Comparison of ENCODE assay signal across 25 cellular contexts in genomic region chr5:172844577-172844838, GRCh38. TPM values are rescaled to one million over a fixed set of nuclear protein-coding genes. Genes with fewer than 3 reads are reported as not detected.
DNase-seq lines count a peak whose midpoint lies in the region; ATAC-seq, FAIRE-seq and TF ChIP-seq lines count a peak whose summit lies in the region.
"Had no signal": no experiment of that assay in that cellular context is flagged by ENCODE, and none has a peak within 500 bp of the region (broad histone marks: within the 10 kb centered on the region; RNA-seq: fewer than 3 reads in every experiment).

No MANE protein-coding gene starts in this region.

- peaks cover 11% of the 10 kb centered on the region for H3K4me1 ChIP-seq in CD8-positive, alpha-beta memory T cell (ENCODE audit: insufficient read depth, low read length)
- peaks cover 19% of the 10 kb centered on the region for H3K4me1 ChIP-seq in RWPE2 (ENCODE audit: insufficient read depth, poor library complexity, severe bottlenecking)

- no peak overlapping the region for H3K4me3 ChIP-seq in CD8-positive, alpha-beta memory T cell (ENCODE audit: low read length)
- no peak overlapping the region for H3K4me3 ChIP-seq in RWPE2 (ENCODE audit: severe bottlenecking)
- H3K4me3 ChIP-seq: GM12878, MG63, Peyer's patch had no signal

- no peaks in the 10 kb centered on the region for H3K9me3 ChIP-seq in CD8-positive, alpha-beta memory T cell (ENCODE audit: low read length)
- no peaks in the 10 kb centered on the region for H3K9me3 ChIP-seq in RWPE2 (ENCODE audit: severe bottlenecking)
- H3K9me3 ChIP-seq: MG63, Peyer's patch had no signal

- CTCF ChIA-PET in CD8-positive, alpha-beta memory T cell (lab: Charles Lee) = no interaction called here

- TF ChIP-seq CTCF in RWPE2 (IDR thresholded peaks at IDR 0.05; ENCODE audit: poor library complexity, severe bottlenecking) = no peak

- intact Hi-C loops in sciatic nerve (cut with DNase I) = no loop called here

- H3K4me3 Mint-ChIP-seq in CD8-positive, alpha-beta memory T cell = no peak overlapping the region
- peak overlapping the region in 6 of 8 donors; percentile 15 to 72 (median 52) for H3K4me3 Mint-ChIP-seq in naive B cell
- H3K4me3 Mint-ChIP-seq: CD8-positive, alpha-beta T cell; HFFc6 had no signal

- peaks cover 39 to 72% (median 57%) of the 10 kb centered on the region in 3 donors for H3K4me1 Mint-ChIP-seq in CD8-positive, alpha-beta memory T cell
- peaks cover 62 to 93% (median 82%) of the 10 kb centered on the region in 3 donors for H3K4me1 Mint-ChIP-seq in naive B cell

- no peaks in the 10 kb centered on the region for H3K9me3 Mint-ChIP-seq in CD8-positive, alpha-beta memory T cell
- no peaks in the 10 kb centered on the region for H3K9me3 Mint-ChIP-seq in naive B cell
- H3K9me3 Mint-ChIP-seq: CD8-positive, alpha-beta T cell; HFFc6 had no signal

- H3K27ac ChIP-seq in CD8-positive, alpha-beta memory T cell (ENCODE audit: low read depth, low read length) = no peak overlapping the region
- H3K27ac ChIP-seq in RWPE2 (ENCODE audit: poor library complexity, severe bottlenecking) = no peak overlapping the region
- H3K27ac ChIP-seq: Peyer's patch had no signal

- H3K36me3 ChIP-seq in CD8-positive, alpha-beta memory T cell (ENCODE audit: insufficient read depth, low read length) = peaks cover 4% of the 10 kb centered on the region
- peaks cover 74% of the 10 kb centered on the region for H3K36me3 ChIP-seq in RWPE2 (ENCODE audit: low read depth)

- no peak for DNase-seq in CD8-positive, alpha-beta memory T cell
- DNase-seq in RWPE2 (ENCODE audit: low spot score) (peak; percentile 63), naive B cell (no peak), NCI-H2107 (lab: John Stamatoyannopoulos, UW) (no peak), GM12892 (ENCODE audit: insufficient read length) (no peak), sciatic nerve (ENCODE audit: low spot score) (no peak)
- DNase-seq: CD8-positive, alpha-beta T cell; DMS53; EL; HFFc6; Karpas-422; MG63; NCI-H1092; NCI-H1436 treated with DMSO at 0.1 percent for 48 hours; NCI-H2029; NCI-H2171; NCI-H446; NCI-H69; Right ventricle myocardium superior; SW 1271 had no signal

- H3K27ac Mint-ChIP-seq in CD8-positive, alpha-beta memory T cell = peak overlapping the region in 5 of 8 donors; percentile 21 to 91 (median 60)
- peak overlapping the region; percentile 64 to 98 (median 86) for H3K27ac Mint-ChIP-seq in naive B cell
- H3K27ac Mint-ChIP-seq: HFFc6 had no signal

- H3K27me3 Mint-ChIP-seq in CD8-positive, alpha-beta memory T cell = no peaks in the 10 kb centered on the region
- H3K27me3 Mint-ChIP-seq in naive B cell = no peaks in the 10 kb centered on the region

- H3K36me3 Mint-ChIP-seq in CD8-positive, alpha-beta memory T cell = peaks cover 3 to 29% (median 10%) of the 10 kb centered on the region in 3 donors
- peaks cover 0 to 12% of the 10 kb centered on the region in 2 donors for H3K36me3 Mint-ChIP-seq in naive B cell

- H3K27me3 ChIP-seq in CD8-positive, alpha-beta memory T cell (ENCODE audit: insufficient read depth, low read length, poor library complexity, severe bottlenecking) = no peaks in the 10 kb centered on the region
- H3K27me3 ChIP-seq in RWPE2 (ENCODE audit: insufficient read depth, poor library complexity, severe bottlenecking) = no peaks in the 10 kb centered on the region
- H3K27me3 ChIP-seq: MG63, Peyer's patch had no signal

- POLR2A ChIA-PET in CD8-positive, alpha-beta memory T cell (lab: Charles Lee) = no interaction called here

- no peak for FAIRE-seq in GM12892 (lab: Jason Lieb, UNC)
- FAIRE-seq: GM12878, GM18507, H54 had no signal

- ATAC-seq in RWPE2 (ENCODE audit: low read depth) (no peak), naive B cell (ENCODE audit: low read depth in 2 of 2) (no peak), GM18517 (IDR thresholded peaks at IDR 0.05; ENCODE audit: unreplicated experiment) (no peak), sciatic nerve (no peak)
- ATAC-seq: CD8-positive, alpha-beta T cell; GM12878 had no signal

- TF ChIP-seq POLR2A in GM12892 (IDR thresholded peaks at IDR 0.05; ENCODE audit: low read depth, low read length) = no peak

RNA-seq across cellular contexts. Expression of gene ERGIC1, which starts 10.5 kb away (rescaled TPM):
- 10 to 100 TPM; 39.7 to 39.9 TPM for total RNA-seq in CD8-positive, alpha-beta memory T cell
- polyA plus RNA-seq in CD8-positive, alpha-beta memory T cell = 25.9 TPM
- polyA plus RNA-seq in naive B cell (ENCODE audit: low read depth in 6 of 6) = 10 to 100 TPM; 53.2 to 86.1 (median 64.4) TPM
- polyA plus RNA-seq in GM12892 (2012; ENCODE audit: missing spikeins) = 58.7 TPM
- 87.3 TPM for total RNA-seq in sciatic nerve

Comparison
In these comparisons a context has a peak if more than half of its experiments do, and no peak if none do; other contexts are left out.
1. H3K4me3 Mint-ChIP-seq: peak in naive B cell (6 of 8); none in CD8-positive, alpha-beta memory T cell (0 of 7).